1 cellular context compared by ENCODE assay signal in genomic region chr15:63556246-63556645, GRCh38.
TF ChIP-seq lines count a peak whose summit lies in the region.

No MANE protein-coding gene starts in this region.

TF ChIP-seq in GM12878, 131 proteins besides CTCF, POLR2A, EP300 and RAD21:
- TF ChIP-seq STAT1 (conservative IDR thresholded peaks at IDR 0.05) (no peak), RUNX3 (IDR thresholded peaks at IDR 0.05; ENCODE audit: low read length) (peak; percentile 42), ELK1 (IDR thresholded peaks at IDR 0.05; ENCODE audit: low read depth, low read length) (no peak), SREBF1 (IDR thresholded peaks at IDR 0.05; ENCODE audit: low read length) (no peak), IKZF1 (conservative IDR thresholded peaks at IDR 0.05) (peak; percentile 39; the same call in 1 of the 2 replicates), TCF7 (IDR thresholded peaks at IDR 0.05; ENCODE audit: borderline replicate concordance) (no peak), IRF4 (IDR thresholded peaks at IDR 0.05; ENCODE audit: low read depth, low read length) (no peak), ZNF592 (IDR thresholded peaks at IDR 0.05) (no peak), IRF5 (IDR thresholded peaks at IDR 0.05; ENCODE audit: borderline replicate concordance) (no peak), KAT2A (conservative IDR thresholded peaks at IDR 0.05; ENCODE audit: control insufficient read depth, low read depth, low read length) (no peak), MTA3 (IDR thresholded peaks at IDR 0.05; ENCODE audit: borderline replicate concordance, low read length) (no peak), CHD2 (IDR thresholded peaks at IDR 0.05; ENCODE audit: borderline replicate concordance, low read depth, low read length) (no peak), ZNF24 (IDR thresholded peaks at IDR 0.05) (no peak), PML (IDR thresholded peaks at IDR 0.05; ENCODE audit: low read length) (no peak), EED (IDR thresholded peaks at IDR 0.05; ENCODE audit: low read depth) (0 out of 2 replicates have a peak, but pooled peaks have one; percentile 13), MAX (IDR thresholded peaks at IDR 0.05; ENCODE audit: low read depth, low read length) (no peak), FOXM1 (IDR thresholded peaks at IDR 0.05; ENCODE audit: low read depth, low read length) (no peak), CBX3 (IDR thresholded peaks at IDR 0.05; ENCODE audit: borderline replicate concordance, low read depth) (no peak), CUX1 (IDR thresholded peaks at IDR 0.05; ENCODE audit: insufficient replicate concordance, low read depth, low read length) (no peak), NFXL1 (IDR thresholded peaks at IDR 0.05; ENCODE audit: borderline replicate concordance) (no peak), CREM (IDR thresholded peaks at IDR 0.05; ENCODE audit: low read depth) (no peak), SUZ12 (IDR thresholded peaks at IDR 0.05; ENCODE audit: unreplicated experiment) (no peak)
